1 cellular context compared by ENCODE assay signal in the genomic region with DNA sequence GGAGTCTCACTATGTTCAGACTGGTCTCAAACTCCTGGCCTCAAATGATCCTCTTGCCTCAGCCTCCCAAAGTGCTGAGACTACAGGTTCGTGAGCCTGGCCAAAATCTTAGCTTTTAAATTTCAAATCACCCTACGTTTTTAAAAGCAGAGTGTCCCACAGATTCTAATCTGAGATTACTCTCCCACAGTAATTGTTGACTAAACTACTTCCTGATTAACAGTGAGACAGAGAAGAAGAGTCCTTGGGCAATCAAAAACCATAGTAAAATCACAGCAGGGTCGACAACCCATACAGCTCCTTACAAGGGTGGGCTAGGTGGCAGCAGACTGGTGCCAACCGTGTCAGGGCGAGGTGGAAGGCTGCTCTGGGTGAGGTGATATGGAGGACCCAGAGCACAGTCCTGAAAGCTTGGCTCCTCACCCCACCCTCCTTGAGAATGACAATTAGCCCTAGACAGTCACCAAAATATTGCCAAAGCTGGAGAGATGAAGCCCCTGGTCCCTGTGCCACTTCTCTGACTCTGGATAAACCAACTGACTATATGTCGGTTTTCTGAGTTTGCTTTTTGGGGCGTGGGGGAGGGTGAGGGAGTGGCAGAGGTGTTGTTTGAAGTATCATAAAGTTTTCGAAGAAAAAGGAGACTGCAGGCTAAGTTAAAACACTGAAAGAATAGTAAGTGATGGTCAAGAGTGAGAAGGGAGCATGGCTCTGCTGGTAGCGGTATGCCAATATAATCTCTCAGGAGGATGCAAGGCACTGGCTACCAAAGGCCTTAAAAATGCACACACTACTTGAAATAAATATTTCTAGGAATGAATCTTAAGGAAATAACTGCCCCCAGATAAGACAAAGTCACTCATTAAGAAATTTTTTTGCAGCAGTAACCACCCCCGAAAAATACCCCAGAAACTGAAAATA.
TF ChIP-seq lines count a peak whose summit lies in the region.

No MANE protein-coding gene starts in this region.

TF ChIP-seq in HepG2, 621 proteins besides CTCF, POLR2A, EP300 and RAD21 (continued from another document):
- TF ChIP-seq, protein P1, sequence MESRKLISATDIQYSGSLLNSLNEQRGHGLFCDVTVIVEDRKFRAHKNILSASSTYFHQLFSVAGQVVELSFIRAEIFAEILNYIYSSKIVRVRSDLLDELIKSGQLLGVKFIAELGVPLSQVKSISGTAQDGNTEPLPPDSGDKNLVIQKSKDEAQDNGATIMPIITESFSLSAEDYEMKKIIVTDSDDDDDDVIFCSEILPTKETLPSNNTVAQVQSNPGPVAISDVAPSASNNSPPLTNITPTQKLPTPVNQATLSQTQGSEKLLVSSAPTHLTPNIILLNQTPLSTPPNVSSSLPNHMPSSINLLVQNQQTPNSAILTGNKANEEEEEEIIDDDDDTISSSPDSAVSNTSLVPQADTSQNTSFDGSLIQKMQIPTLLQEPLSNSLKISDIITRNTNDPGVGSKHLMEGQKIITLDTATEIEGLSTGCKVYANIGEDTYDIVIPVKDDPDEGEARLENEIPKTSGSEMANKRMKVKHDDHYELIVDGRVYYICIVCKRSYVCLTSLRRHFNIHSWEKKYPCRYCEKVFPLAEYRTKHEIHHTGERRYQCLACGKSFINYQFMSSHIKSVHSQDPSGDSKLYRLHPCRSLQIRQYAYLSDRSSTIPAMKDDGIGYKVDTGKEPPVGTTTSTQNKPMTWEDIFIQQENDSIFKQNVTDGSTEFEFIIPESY (CRISPR knock-in tag; IDR thresholded peaks at IDR 0.05): peak; percentile 57; the same call in 1 of the 2 replicates
